In the genomic region with DNA sequence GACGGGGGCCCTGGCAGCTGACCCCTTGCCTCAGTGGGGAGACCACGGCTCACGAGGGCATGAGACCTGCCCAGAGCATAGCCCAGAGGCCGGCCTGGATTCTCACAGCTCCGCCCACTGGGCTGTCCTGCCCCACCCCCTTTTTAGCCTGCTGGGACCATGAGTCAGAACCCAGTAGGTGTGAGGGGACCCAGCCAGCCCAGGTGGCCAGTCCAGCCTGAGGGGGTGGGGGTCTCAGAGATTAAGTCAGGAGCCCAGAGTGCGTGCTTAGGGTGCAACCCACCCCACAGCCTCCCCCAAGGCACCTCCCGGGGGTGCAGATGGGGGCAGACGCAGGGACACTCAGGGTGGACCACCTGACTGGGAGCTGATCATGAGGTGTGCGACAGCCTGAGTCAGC, we compare ENCODE assay signal across 10 cellular contexts. TPM values are rescaled to one million over a fixed set of nuclear protein-coding genes. Genes with fewer than 3 reads are reported as not detected.
DNase-seq lines count a peak whose midpoint lies in the region; ATAC-seq, FAIRE-seq and TF ChIP-seq lines count a peak whose summit lies in the region.
"Had no signal": no experiment of that assay in that cellular context is flagged by ENCODE, and none has a peak within 500 bp of the region (broad histone marks: within the 10 kb centered on the region; RNA-seq: fewer than 3 reads in every experiment).

No MANE protein-coding gene starts in this region.

- peaks cover 97% of the 10 kb centered on the region for H4K20me1 ChIP-seq in astrocyte (ENCODE audit: insufficient read depth, low read length)

- H3K79me2 ChIP-seq in astrocyte (ENCODE audit: insufficient read depth, low read length): peaks cover 35% of the 10 kb centered on the region

- FAIRE-seq in astrocyte (lab: Jason Lieb, UNC) (no peak), kidney (lab: Jason Lieb, UNC) (no peak), urothelium cell line (lab: Jason Lieb, UNC) (no peak)

- ATAC-seq in left cardiac atrium: peak in 1 of 2 donors; percentile 18
- no peak for ATAC-seq in Right ventricle myocardium inferior
- ATAC-seq in HG03095 (IDR thresholded peaks at IDR 0.05; ENCODE audit: unreplicated experiment): no peak
- no peak for ATAC-seq in GM21737 (IDR thresholded peaks at IDR 0.05; ENCODE audit: unreplicated experiment)

- intact Hi-C loops in left cardiac atrium (cut with DNase I): loop anchor here in 1 of 2 donors (5.0 kb wide), 1 partner anchor 33 kb away; no protein-coding TSS in a partner anchor
- intact Hi-C loops in Right ventricle myocardium inferior (cut with DNase I): no loop called here
- intact Hi-C loops in kidney (cut with DNase I): loop anchor here (5.0 kb wide), 1 partner anchor 108 kb away; no protein-coding TSS in a partner anchor

- H3K9me3 ChIP-seq in astrocyte (ENCODE audit: insufficient read depth, low read depth, low read length): no peaks in the 10 kb centered on the region
- no peaks in the 10 kb centered on the region for H3K9me3 ChIP-seq in kidney (ENCODE audit: control insufficient read depth in 1 of 2, low read length in 2 of 2)

- H3K4me2 ChIP-seq in astrocyte (ENCODE audit: low read length): no peak overlapping the region

- TF ChIP-seq CTCF in astrocyte (IDR thresholded peaks at IDR 0.05; ENCODE audit: insufficient read depth, low read depth, low read length) (no peak), kidney (IDR thresholded peaks at IDR 0.05; ENCODE audit: borderline replicate concordance, extremely low read depth, insufficient read depth) (no peak)

- peaks cover 3% of the 10 kb centered on the region for H3K4me1 Mint-ChIP-seq in astrocyte (ENCODE audit: low read depth, unreplicated experiment)

- H3K36me3 Mint-ChIP-seq in astrocyte (ENCODE audit: low read depth, unreplicated experiment): no peaks in the 10 kb centered on the region

- DNase-seq in left cardiac atrium (peak; percentile 65), Right ventricle myocardium inferior (ENCODE audit: missing footprints) (no peak), astrocyte (ENCODE audit: low read depth) (peak; percentile 49), kidney (no peak), urothelium cell line (ENCODE audit: low spot score) (peak; percentile 75), NCI-H146 treated with DMSO at 0.1 percent for 48 hours (lab: John Stamatoyannopoulos, UW; ENCODE audit: unreplicated experiment) (no peak)
- DNase-seq: stimulated activated CD4-positive, alpha-beta T cell treated with anti-CD3 and anti-CD28 coated beads, Interleukin-4, amount 100 ng/mL, for 24 hours had no signal

- H3K36me3 ChIP-seq in astrocyte (ENCODE audit: insufficient read depth, low read length): peaks cover 2% of the 10 kb centered on the region
- H3K36me3 ChIP-seq in kidney (ENCODE audit: control insufficient read depth in 1 of 2, insufficient read depth in 2 of 2, low read length in 2 of 2): peaks cover 9 to 48% of the 10 kb centered on the region in 2 donors

- H3K4me1 ChIP-seq in astrocyte (ENCODE audit: insufficient read depth, low read length) (peaks cover 60% of the 10 kb centered on the region), kidney (ENCODE audit: control insufficient read depth in 1 of 2, insufficient read depth in 1 of 2, low read depth in 1 of 2, low read length in 2 of 2) (peaks cover 44 to 76% of the 10 kb centered on the region in 2 donors)

- H3K9ac ChIP-seq in astrocyte (ENCODE audit: low read length): peak overlapping the region; percentile 38
- H3K9ac ChIP-seq in kidney (ENCODE audit: low read length in 2 of 2): no peak overlapping the region

- H3K27ac Mint-ChIP-seq in astrocyte (ENCODE audit: unreplicated experiment): no peak overlapping the region

- H3K9me3 Mint-ChIP-seq in astrocyte (ENCODE audit: unreplicated experiment): no peaks in the 10 kb centered on the region

- peaks cover 11% of the 10 kb centered on the region for H3K27me3 Mint-ChIP-seq in astrocyte (ENCODE audit: low read depth, unreplicated experiment)

- no peaks in the 10 kb centered on the region for H3K27me3 ChIP-seq in astrocyte (ENCODE audit: insufficient read depth, low read length)

- H2AFZ ChIP-seq in astrocyte (ENCODE audit: low read depth, low read length): no peak overlapping the region

- H3K4me3 Mint-ChIP-seq in astrocyte (ENCODE audit: unreplicated experiment): no peak overlapping the region

- no peak overlapping the region for H3K4me3 ChIP-seq in astrocyte (ENCODE audit: insufficient read depth, low read depth, low read length)
- no peak overlapping the region for H3K4me3 ChIP-seq in kidney (ENCODE audit: low read length in 2 of 2)
- H3K4me3 ChIP-seq: lung had no signal

- H3K27ac ChIP-seq in astrocyte (ENCODE audit: low read depth, low read length): peak overlapping the region; percentile 50
- H3K27ac ChIP-seq in kidney (ENCODE audit: low read depth in 2 of 2, low read length in 2 of 2): peak overlapping the region; percentile 59 to 76

RNA-seq across cellular contexts. Expression of a gene that starts 40.1 kb away (rescaled TPM):
- total RNA-seq in left cardiac atrium (10 to 100 TPM; 49.6 to 66.2 TPM), Right ventricle myocardium inferior (70.5 TPM), astrocyte (8.4 and 9.6 TPM in 2 replicates), kidney (36.8 TPM)
- 15.8 TPM for polyA plus RNA-seq in kidney (ENCODE audit: insufficient read depth, low read depth, low replicate concordance)

Comparison
In these comparisons a context has a peak if more than half of its experiments do, and no peak if none do; other contexts are left out.
1. DNase-seq: peak in left cardiac atrium (single experiment), astrocyte (single experiment) and urothelium cell line (single experiment); none in Right ventricle myocardium inferior (single experiment), kidney (single experiment) and NCI-H146 treated with DMSO at 0.1 percent for 48 hours (single experiment).